Comparison of ENCODE assay signal across 8 cellular contexts in genomic region chr12:4272014-4272975, GRCh38. TPM values are rescaled to one million over a fixed set of nuclear protein-coding genes. Genes with fewer than 3 reads are reported as not detected.
DNase-seq lines count a peak whose midpoint lies in the region; ATAC-seq, FAIRE-seq and TF ChIP-seq lines count a peak whose summit lies in the region.

No MANE protein-coding gene starts in this region.

- no peak overlapping the region for H3K27ac Mint-ChIP-seq in osteocyte (ENCODE audit: unreplicated experiment)

- peaks cover 49% of the 10 kb centered on the region for H3K4me1 Mint-ChIP-seq in osteocyte (ENCODE audit: unreplicated experiment)

- peak; percentile 96 for FAIRE-seq in GM18507 (lab: Jason Lieb, UNC)

- peaks cover 2% of the 10 kb centered on the region for H3K36me3 Mint-ChIP-seq in osteocyte (ENCODE audit: unreplicated experiment)

- CTCF ChIA-PET in Panc1 (lab: Charles Lee), result interaction anchor here (0.6 to 0.7 kb wide), 2 partner anchors 388 to 1192 kb away, joined by 9 to 12 read pairs; no protein-coding TSS in a partner anchor

- POLR2A ChIA-PET in Panc1 (lab: Charles Lee), result interaction anchor here (0.8 kb wide), 1 partner anchor 148 kb away, joined by 15 read pairs; no protein-coding TSS in a partner anchor

- BruUV-seq in Panc1 (replicated peaks; lab: Mats Ljungman, UMichigan), result no TSS peak

- no peak for TF ChIP-seq EP300 in gastroesophageal sphincter (IDR thresholded peaks at IDR 0.05)

- H3K27ac ChIP-seq in Panc1 (ENCODE audit: low read length), result no peak overlapping the region
- H3K27ac ChIP-seq in gastroesophageal sphincter, result peak overlapping the region; percentile 14 to 98 (median 96)
- H3K27ac ChIP-seq in temporal lobe (ENCODE audit: low read depth, low read length), result peak overlapping the region; percentile 44

- H3K4me3 ChIP-seq in Panc1 (ENCODE audit: low read depth in 2 of 2, low read length in 2 of 2), result peak overlapping the region; percentile 9 to 45; a peak in 3 of 4 replicates
- H3K4me3 ChIP-seq in gastroesophageal sphincter, result peak overlapping the region; percentile 92 to 99

- DNase-seq in GM18507 (ENCODE audit: extremely low spot score, insufficient read length, low read depth) (peak; percentile 74), Panc1 (ENCODE audit: low read depth, low spot score) (no peak), activated gamma-delta T cell treated with Interleukin-2 at 50 U/mL for 16 hours (peak; percentile 83), osteocyte (ENCODE audit: extremely low spot score, unreplicated experiment) (peak; percentile 84), amniotic stem cell (lab: John Stamatoyannopoulos, UW) (no peak)

- in situ Hi-C loops in Panc1 (cut with HindIII; ENCODE audit: low pct_unique_long_range_greater_than_20kb, low sequenced_read_pairs), result no loop called here

- intact Hi-C loops in Panc1 (cut with micrococcal nuclease; ENCODE audit: unreplicated experiment), result loop anchor here (10.0 kb wide), 3 partner anchors 167 to 277 kb away; no protein-coding TSS in a partner anchor

- no peaks in the 10 kb centered on the region for H3K9me3 Mint-ChIP-seq in osteocyte (ENCODE audit: unreplicated experiment)

- ATAC-seq in HG02798 (IDR thresholded peaks at IDR 0.05; ENCODE audit: poor library complexity, unreplicated experiment) (peak; percentile 64), Panc1 (no peak), gastroesophageal sphincter (peak; percentile 56)

- no peak for TF ChIP-seq CTCF in Panc1 (IDR thresholded peaks at IDR 0.05)
- no peak for TF ChIP-seq CTCF in gastroesophageal sphincter (IDR thresholded peaks at IDR 0.05)
- no peak for TF ChIP-seq CTCF in osteocyte (IDR thresholded peaks at IDR 0.05)

- H3K4me1 ChIP-seq in Panc1 (ENCODE audit: control insufficient read depth, insufficient read depth, low read length), result no peaks in the 10 kb centered on the region; the same call in 1 of the 2 replicates
- peaks cover 0 to 64% (median 27%) of the 10 kb centered on the region in 3 donors for H3K4me1 ChIP-seq in gastroesophageal sphincter

- H3K9me3 ChIP-seq in Panc1 (ENCODE audit: control insufficient read depth, insufficient read depth, low read depth, low read length) (no peaks in the 10 kb centered on the region), gastroesophageal sphincter (no peaks in the 10 kb centered on the region)

- peaks cover 68% of the 10 kb centered on the region for H3K27me3 Mint-ChIP-seq in osteocyte (ENCODE audit: unreplicated experiment)

- H3K36me3 ChIP-seq in Panc1 (ENCODE audit: control insufficient read depth, insufficient read depth, low read length) (no peaks in the 10 kb centered on the region), gastroesophageal sphincter (no peaks in the 10 kb centered on the region)

- no peak overlapping the region for H3K4me3 Mint-ChIP-seq in osteocyte (ENCODE audit: unreplicated experiment)

- WGBS in gastroesophageal sphincter (ENCODE audit: low coverage in 1 of 2), 2 donors, result 0% methylated on average over 10 to 14 of the region's 70 CpGs

- TF ChIP-seq POLR2A in gastroesophageal sphincter (IDR thresholded peaks at IDR 0.05), result no peak

- H3K27me3 ChIP-seq in Panc1 (ENCODE audit: control insufficient read depth, insufficient read depth, low read length) (peaks cover 32% of the 10 kb centered on the region), gastroesophageal sphincter (peaks cover 5% of the 10 kb centered on the region)

RNA-seq across cellular contexts. Expression of gene CCND2, which starts 1.3 kb away (rescaled TPM):
- 1.5 TPM for total RNA-seq in Panc1 (2021; ENCODE audit: unreplicated experiment)
- not detected for polyA plus RNA-seq in Panc1 (2012; ENCODE audit: insufficient read length)
- 100 to 1,000 TPM; 106 to 149 (median 136) TPM for total RNA-seq in gastroesophageal sphincter
- 9.8 and 12.6 TPM in 2 replicates for total RNA-seq in osteocyte
- total RNA-seq in temporal lobe, result 145 TPM

RNA-seq across cellular contexts. Expression of gene TIGAR, which starts 48.7 kb away (rescaled TPM):
- total RNA-seq in Panc1 (2021; ENCODE audit: unreplicated experiment), result 17.4 TPM
- polyA plus RNA-seq in Panc1 (2012; ENCODE audit: insufficient read length), result 12.8 TPM
- 10 to 100 TPM in 2 of 4 donors, 1 to 10 TPM in 2; 4.6 to 10.5 (median 8.5) TPM for total RNA-seq in gastroesophageal sphincter
- total RNA-seq in osteocyte, result 16.6 and 19.9 TPM in 2 replicates
- total RNA-seq in temporal lobe, result 2.5 TPM

Comparison
In these comparisons a context has a peak if more than half of its experiments do, and no peak if none do; other contexts are left out.
1. DNase-seq: peak in GM18507 (single experiment), activated gamma-delta T cell treated with Interleukin-2 at 50 U/mL for 16 hours (single experiment) and osteocyte (single experiment); none in Panc1 (single experiment) and amniotic stem cell (single experiment).